In the genomic region with DNA sequence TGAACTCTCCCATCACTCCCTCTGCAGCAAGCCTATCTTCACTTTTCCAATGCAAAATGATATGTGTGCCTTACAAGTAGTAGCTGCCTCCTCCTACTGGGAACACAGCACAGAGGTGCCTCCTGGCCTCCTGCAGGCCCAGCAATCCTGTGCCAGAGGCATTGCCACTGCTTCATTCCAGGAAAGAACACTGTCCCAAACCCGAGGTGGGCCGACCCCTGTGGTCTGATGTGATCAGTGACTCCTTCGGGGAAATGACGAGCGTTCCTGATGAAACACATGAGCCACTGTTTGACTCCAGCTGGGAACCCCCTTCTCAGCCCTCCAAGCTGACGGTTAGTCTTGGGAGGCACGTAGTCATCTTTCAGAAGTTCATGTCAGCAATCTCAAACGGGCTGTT, we compare ENCODE assay signal across 13 cellular contexts. TPM values are rescaled to one million over a fixed set of nuclear protein-coding genes. Genes with fewer than 3 reads are reported as not detected.
A peak's percentile ranks its signal among the peaks of the same experiment; 100 is the strongest.
DNase-seq lines count a peak whose midpoint lies in the region; ATAC-seq, FAIRE-seq and TF ChIP-seq lines count a peak whose summit lies in the region.
"Had no signal": no experiment of that assay in that cellular context is flagged by ENCODE, and none has a peak within 500 bp of the region (broad histone marks: within the 10 kb centered on the region; RNA-seq: fewer than 3 reads in every experiment).

No MANE protein-coding gene starts in this region.

- intact Hi-C loops in HepG2 (cut with micrococcal nuclease; ENCODE audit: unreplicated experiment) (no loop called here), upper lobe of right lung (cut with DNase I) (no loop called here)

- POLR2A ChIA-PET in HepG2 (lab: Yijun Ruan, JAX), result no interaction called here

- CTCF ChIA-PET in HepG2 (lab: Yijun Ruan, JAX; ENCODE audit: low intra/inter-chr PET ratio, low total read pairs), result no interaction called here

- TF ChIP-seq EP300 in HepG2 (IDR thresholded peaks at IDR 0.05; ENCODE audit: low read depth in 2 of 2, low read length in 2 of 2) (no peak), HepG2 (CRISPR knock-in tag; IDR thresholded peaks at IDR 0.05; ENCODE audit: borderline replicate concordance) (no peak)

- no peaks in the 10 kb centered on the region for H3K27me3 ChIP-seq in HepG2 (ENCODE audit: control insufficient read depth in 1 of 2, insufficient read depth in 2 of 2, low read length in 2 of 2)
- no peaks in the 10 kb centered on the region for H3K27me3 ChIP-seq in upper lobe of right lung
- H3K27me3 ChIP-seq: transverse colon had no signal

- H3K27ac ChIP-seq in HepG2 (ENCODE audit: extremely low read length, insufficient read depth, low read length) (no peak overlapping the region), upper lobe of right lung (peak overlapping the region; percentile 1)

- H3K27ac Mint-ChIP-seq in activated naive CD4-positive, alpha-beta T cell treated with anti-CD3 and anti-CD28 coated beads, Interleukin-2, amount 50 U/mL, for 72 hours, result peak overlapping the region; percentile 84 to 86

- TF ChIP-seq POLR2A in HepG2 (IDR thresholded peaks at IDR 0.05; ENCODE audit: insufficient read depth in 1 of 2, low read depth in 2 of 2, low read length in 2 of 2), result no peak

- in situ Hi-C loops in HepG2 (cut with HindIII; ENCODE audit: extremely low pct_ligation_motif_present, low pct_unique_long_range_greater_than_20kb), result no loop called here
- in situ Hi-C loops in ACHN (cut with HindIII; ENCODE audit: low pct_ligation_motif_present, low pct_unique_long_range_greater_than_20kb, low sequenced_read_pairs), result no loop called here

- DNase-seq in stimulated activated CD4-positive, alpha-beta T cell treated with anti-CD3 and anti-CD28 coated beads, Interleukin-2, amount 100 ng/mL, for 24 hours, result peak; percentile 28
- no peak for DNase-seq in stimulated activated CD4-positive, alpha-beta T cell treated with anti-CD3 and anti-CD28 coated beads, Interleukin-4, amount 100 ng/mL, for 4 hours
- DNase-seq in activated naive CD4-positive, alpha-beta T cell treated with anti-CD3 and anti-CD28 coated beads, Interleukin-2, amount 50 U/mL, for 72 hours (ENCODE audit: low spot score in 2 of 2), result no peak
- DNase-seq in HepG2 (ENCODE audit: low spot score) (no peak), upper lobe of right lung (no peak), ACHN (no peak), C1 segment of cervical spinal cord (lab: John Stamatoyannopoulos, UW) (no peak)
- DNase-seq: Calu3, cortex of kidney, NCI-H2107, transverse colon had no signal

- H3K36me3 Mint-ChIP-seq in activated naive CD4-positive, alpha-beta T cell treated with anti-CD3 and anti-CD28 coated beads, Interleukin-2, amount 50 U/mL, for 72 hours, result no peaks in the 10 kb centered on the region

- TF ChIP-seq RAD21 in HepG2 (CRISPR knock-in tag; IDR thresholded peaks at IDR 0.05), result no peak

- no peak for TF ChIP-seq CTCF in HepG2 (CRISPR knock-in tag; IDR thresholded peaks at IDR 0.05)
- no peak for TF ChIP-seq CTCF in upper lobe of right lung (IDR thresholded peaks at IDR 0.05)

- H2AFZ ChIP-seq in HepG2 (ENCODE audit: low read length), result no peak overlapping the region

- WGBS in HepG2 (ENCODE audit: low lambda C conversion rate), result 93% methylated on average over 4 of the region's 8 CpGs

- peaks cover 9 to 49% of the 10 kb centered on the region in 2 experiments for H3K36me3 ChIP-seq in HepG2 (replicated peaks in 1 of 2; ENCODE audit: control insufficient read depth in 1 of 2, insufficient read depth in 2 of 2, low read length in 2 of 2)
- peaks cover 66% of the 10 kb centered on the region for H3K36me3 ChIP-seq in upper lobe of right lung

- H3K9me3 ChIP-seq in HepG2 (ENCODE audit: low read length), result no peaks in the 10 kb centered on the region
- H3K9me3 ChIP-seq in upper lobe of right lung, result no peaks in the 10 kb centered on the region
- H3K9me3 ChIP-seq: transverse colon had no signal

- ATAC-seq in activated naive CD4-positive, alpha-beta T cell treated with anti-CD3 and anti-CD28 coated beads, Interleukin-2, amount 50 U/mL, for 72 hours, result peak; percentile 18 to 70
- peak; percentile 6; the same call in 2 of the 3 replicates for ATAC-seq in HepG2
- no peak for ATAC-seq in upper lobe of right lung
- no peak for ATAC-seq in HG03378 (IDR thresholded peaks at IDR 0.05; ENCODE audit: unreplicated experiment)
- ATAC-seq: WTC11 had no signal

- no peak overlapping the region for H3K4me3 ChIP-seq in HepG2 (replicated peaks in 1 of 3; ENCODE audit: insufficient read depth in 1 of 3, low read depth in 2 of 3, low read length in 3 of 3)
- no peak overlapping the region for H3K4me3 ChIP-seq in upper lobe of right lung
- H3K4me3 ChIP-seq: transverse colon had no signal

- no peaks in the 10 kb centered on the region for H3K9me3 Mint-ChIP-seq in activated naive CD4-positive, alpha-beta T cell treated with anti-CD3 and anti-CD28 coated beads, Interleukin-2, amount 50 U/mL, for 72 hours
- H3K9me3 Mint-ChIP-seq: WTC11 had no signal

- no peaks in the 10 kb centered on the region for H4K20me1 ChIP-seq in HepG2 (ENCODE audit: insufficient read depth, low read length)

- BruUV-seq in HepG2 (replicated peaks; lab: Mats Ljungman, UMichigan), result no TSS peak

- H3K9ac ChIP-seq in HepG2 (ENCODE audit: insufficient read depth, low read depth, low read length), result no peak overlapping the region

- H3K79me2 ChIP-seq in HepG2 (ENCODE audit: insufficient read depth, low read length), result no peaks in the 10 kb centered on the region

- FAIRE-seq in HepG2 (lab: Jason Lieb, UNC), result no peak

- H3K4me2 ChIP-seq in HepG2 (ENCODE audit: low read depth, low read length), result no peak overlapping the region

- H3K4me1 ChIP-seq in HepG2 (ENCODE audit: insufficient read depth, low read length) (no peaks in the 10 kb centered on the region), upper lobe of right lung (peaks cover 3% of the 10 kb centered on the region)
- H3K4me1 ChIP-seq: transverse colon had no signal

RNA-seq across cellular contexts. Expression of a gene that starts 19.5 kb away (rescaled TPM):
- total RNA-seq in activated naive CD4-positive, alpha-beta T cell treated with anti-CD3 and anti-CD28 coated beads, Interleukin-2, amount 50 U/mL, for 72 hours, result 100 to 1,000 TPM in 1 of 2 donors, 10 to 100 TPM in 1; 90.2 to 146 TPM
- total RNA-seq in HepG2 (2016; rRNA removed; fragmentation: Illumina TruSeq; extraction: Trizol), result 167 and 271 TPM in 2 replicates
- 24.3 and 31.2 TPM in 2 replicates for total RNA-seq in HepG2 (2016; cell fraction: cytosol; rRNA removed; fragmentation: Illumina TruSeq; extraction: Trizol; ENCODE audit: low read depth)
- total RNA-seq in HepG2 (2016; cell fraction: insoluble cytoplasmic fraction; rRNA removed; fragmentation: Illumina TruSeq; extraction: Trizol), result 177 and 276 TPM in 2 replicates
- 48.2 and 56.4 TPM in 2 replicates for total RNA-seq in HepG2 (2016; cell fraction: membrane; rRNA removed; fragmentation: Illumina TruSeq; extraction: Trizol)
- 71.4 and 87.1 TPM in 2 replicates for total RNA-seq in HepG2 (2016; cell fraction: nucleus; rRNA removed; fragmentation: Illumina TruSeq; extraction: Trizol)
- polyA plus RNA-seq in HepG2 (2011; rRNA removed), result 41.9 and 48.6 TPM in 2 replicates
- polyA plus RNA-seq in HepG2 (2011; cell fraction: cytosol; rRNA removed), result 33.2 and 46.5 TPM in 2 replicates
- 15.1 and 17.6 TPM in 2 replicates for polyA plus RNA-seq in HepG2 (2011; cell fraction: nucleus; rRNA removed)
- 46.0 and 80.3 TPM in 2 replicates for polyA plus RNA-seq in HepG2 (2012)
- polyA plus RNA-seq in HepG2 (2016; cell fraction: cytosol; fragmentation: Illumina TruSeq; extraction: Trizol; ENCODE audit: low read depth), result 37.4 and 37.8 TPM in 2 replicates
- 266 and 272 TPM in 2 replicates for polyA plus RNA-seq in HepG2 (2016; cell fraction: insoluble cytoplasmic fraction; fragmentation: Illumina TruSeq; extraction: Trizol; ENCODE audit: low read depth)
- polyA plus RNA-seq in HepG2 (2016; cell fraction: membrane; fragmentation: Illumina TruSeq; extraction: Trizol; ENCODE audit: low read depth), result 40.5 and 49.0 TPM in 2 replicates
- polyA plus RNA-seq in HepG2 (2016; cell fraction: nucleus; fragmentation: Illumina TruSeq; extraction: Trizol; ENCODE audit: insufficient read depth, low read depth), result 94.6 and 95.5 TPM in 2 replicates
- 12.0 and 42.5 TPM in 2 replicates for polyA minus RNA-seq in HepG2 (2011; rRNA and poly(A)+ RNA removed; ENCODE audit: low replicate concordance)
- polyA minus RNA-seq in HepG2 (2011; cell fraction: cytosol; rRNA and poly(A)+ RNA removed), result 28.4 and 38.6 TPM in 2 replicates
- 53.9 and 71.6 TPM in 2 replicates for polyA minus RNA-seq in HepG2 (2011; cell fraction: nucleus; rRNA and poly(A)+ RNA removed)
- 75.1 TPM for total RNA-seq in upper lobe of right lung

RNA-seq across cellular contexts. Expression of a gene that starts 55.9 kb away (rescaled TPM):
- 10 to 100 TPM; 21.1 to 34.6 TPM for total RNA-seq in activated naive CD4-positive, alpha-beta T cell treated with anti-CD3 and anti-CD28 coated beads, Interleukin-2, amount 50 U/mL, for 72 hours
- total RNA-seq in HepG2 (2016; rRNA removed; fragmentation: Illumina TruSeq; extraction: Trizol) (12.5 and 16.9 TPM in 2 replicates), upper lobe of right lung (22.2 TPM)
- 2.5 and 3.0 TPM in 2 replicates for total RNA-seq in HepG2 (2016; cell fraction: cytosol; rRNA removed; fragmentation: Illumina TruSeq; extraction: Trizol; ENCODE audit: low read depth)
- 14.5 and 15.2 TPM in 2 replicates for total RNA-seq in HepG2 (2016; cell fraction: insoluble cytoplasmic fraction; rRNA removed; fragmentation: Illumina TruSeq; extraction: Trizol)
- total RNA-seq in HepG2 (2016; cell fraction: membrane; rRNA removed; fragmentation: Illumina TruSeq; extraction: Trizol), result 3.4 and 3.9 TPM in 2 replicates
- total RNA-seq in HepG2 (2016; cell fraction: nucleus; rRNA removed; fragmentation: Illumina TruSeq; extraction: Trizol), result 19.1 and 19.5 TPM in 2 replicates
- 5.6 TPM in 2 replicates for polyA plus RNA-seq in HepG2 (2011; rRNA removed)
- polyA plus RNA-seq in HepG2 (2011; cell fraction: cytosol; rRNA removed), result 4.7 and 5.4 TPM in 2 replicates
- 12.3 and 13.4 TPM in 2 replicates for polyA plus RNA-seq in HepG2 (2011; cell fraction: nucleus; rRNA removed)
- polyA plus RNA-seq in HepG2 (2012), result 5.2 and 6.2 TPM in 2 replicates
- polyA plus RNA-seq in HepG2 (2016; cell fraction: cytosol; fragmentation: Illumina TruSeq; extraction: Trizol; ENCODE audit: low read depth), result 0.38 and 0.41 TPM in 2 replicates
- polyA plus RNA-seq in HepG2 (2016; cell fraction: insoluble cytoplasmic fraction; fragmentation: Illumina TruSeq; extraction: Trizol; ENCODE audit: low read depth), result 9.6 and 10.3 TPM in 2 replicates
- polyA plus RNA-seq in HepG2 (2016; cell fraction: membrane; fragmentation: Illumina TruSeq; extraction: Trizol; ENCODE audit: low read depth), result 0.86 and 0.92 TPM in 2 replicates
- polyA plus RNA-seq in HepG2 (2016; cell fraction: nucleus; fragmentation: Illumina TruSeq; extraction: Trizol; ENCODE audit: insufficient read depth, low read depth), result 14.5 and 18.6 TPM in 2 replicates
- 9.4 and 26.4 TPM in 2 replicates for polyA minus RNA-seq in HepG2 (2011; rRNA and poly(A)+ RNA removed; ENCODE audit: low replicate concordance)
- 3.1 and 3.3 TPM in 2 replicates for polyA minus RNA-seq in HepG2 (2011; cell fraction: cytosol; rRNA and poly(A)+ RNA removed)
- 24.8 and 25.6 TPM in 2 replicates for polyA minus RNA-seq in HepG2 (2011; cell fraction: nucleus; rRNA and poly(A)+ RNA removed)

Comparison
In these comparisons a context has a peak if more than half of its experiments do, and no peak if none do; other contexts are left out.
1. DNase-seq: peak in stimulated activated CD4-positive, alpha-beta T cell treated with anti-CD3 and anti-CD28 coated beads, Interleukin-2, amount 100 ng/mL, for 24 hours (2 of 2); none in stimulated activated CD4-positive, alpha-beta T cell treated with anti-CD3 and anti-CD28 coated beads, Interleukin-4, amount 100 ng/mL, for 4 hours (0 of 2), activated naive CD4-positive, alpha-beta T cell treated with anti-CD3 and anti-CD28 coated beads, Interleukin-2, amount 50 U/mL, for 72 hours (0 of 2), HepG2 (single experiment), upper lobe of right lung (single experiment), ACHN (single experiment) and C1 segment of cervical spinal cord (0 of 14).
2. ATAC-seq: peak in activated naive CD4-positive, alpha-beta T cell treated with anti-CD3 and anti-CD28 coated beads, Interleukin-2, amount 50 U/mL, for 72 hours (2 of 2) and HepG2 (single experiment); none in upper lobe of right lung (single experiment) and HG03378 (single experiment).